Comparison of ENCODE assay signal across 1 cellular context in genomic region chr1:206794294-206794908, GRCh38.
TF ChIP-seq lines count a peak whose summit lies in the region.

No MANE protein-coding gene starts in this region.

TF ChIP-seq in IMR-90, 13 proteins besides CTCF, POLR2A, EP300 and RAD21 (continued from another document):
- TF ChIP-seq, protein P1, sequence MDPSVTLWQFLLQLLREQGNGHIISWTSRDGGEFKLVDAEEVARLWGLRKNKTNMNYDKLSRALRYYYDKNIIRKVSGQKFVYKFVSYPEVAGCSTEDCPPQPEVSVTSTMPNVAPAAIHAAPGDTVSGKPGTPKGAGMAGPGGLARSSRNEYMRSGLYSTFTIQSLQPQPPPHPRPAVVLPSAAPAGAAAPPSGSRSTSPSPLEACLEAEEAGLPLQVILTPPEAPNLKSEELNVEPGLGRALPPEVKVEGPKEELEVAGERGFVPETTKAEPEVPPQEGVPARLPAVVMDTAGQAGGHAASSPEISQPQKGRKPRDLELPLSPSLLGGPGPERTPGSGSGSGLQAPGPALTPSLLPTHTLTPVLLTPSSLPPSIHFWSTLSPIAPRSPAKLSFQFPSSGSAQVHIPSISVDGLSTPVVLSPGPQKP (IDR thresholded peaks at IDR 0.05; ENCODE audit: borderline replicate concordance, low read depth, low read length) = no peak
